Comparison of ENCODE assay signal across 7 cellular contexts in genomic region chr9:22238809-22239684, GRCh38.
DNase-seq lines count a peak whose midpoint lies in the region; ATAC-seq and TF ChIP-seq lines count a peak whose summit lies in the region.

No MANE protein-coding gene starts in this region.

- H2BK120ac ChIP-seq in mesendoderm (ENCODE audit: low read depth, low read length) = peak overlapping the region; percentile 88

- TF ChIP-seq CTCF in GM12865 (IDR thresholded peaks at IDR 0.05; ENCODE audit: insufficient read depth, low read depth, low read length, missing control alignments) (peak; percentile 37), mammary epithelial cell (conservative IDR thresholded peaks at IDR 0.05 in 1 of 2, IDR thresholded peaks at IDR 0.05 in 1 of 2; ENCODE audit: extremely low read depth in 1 of 2, insufficient read depth in 1 of 2, low read depth in 1 of 2, low read length in 2 of 2) (peak; percentile 39 to 60)

- CTCF ChIA-PET in mammary epithelial cell (lab: Charles Lee; ENCODE audit: low non-redundant PET) = interaction anchor here (0.5 to 1.0 kb wide), 7 partner anchors 18 to 986 kb away, joined by 3 to 8 read pairs (median 4); partner anchors contain the start of gene CDKN2B

- no peak overlapping the region for H2AK5ac ChIP-seq in mesendoderm (ENCODE audit: low read length)

- H2BK5ac ChIP-seq in mesendoderm (ENCODE audit: low read length) = no peak overlapping the region

- ATAC-seq in GM21367 (IDR thresholded peaks at IDR 0.05; ENCODE audit: unreplicated experiment) = no peak

- no peak overlapping the region for H3K18ac ChIP-seq in mesendoderm (ENCODE audit: low read length)

- no peaks in the 10 kb centered on the region for H3K79me1 ChIP-seq in mesendoderm (ENCODE audit: low read length)

- no peaks in the 10 kb centered on the region for H4K20me1 ChIP-seq in mammary epithelial cell (ENCODE audit: insufficient read depth, low read length)

- intact Hi-C loops in mammary epithelial cell (cut with micrococcal nuclease) = loop anchor here (1.0 to 10.0 kb wide), 6 partner anchors 120 to 534 kb away; partner anchors contain the start of gene CDKN2B

- WGBS in mammary epithelial cell (ENCODE audit: low coverage, missing lambda C conversion rate) = 20% methylated on average over 8 of the region's 9 CpGs
- no CpG with 5 or more reads among the region's 9 CpGs for WGBS in mesendoderm (ENCODE audit: extremely low coverage, insufficient coverage, low lambda C conversion rate)

- no peak overlapping the region for H3K4ac ChIP-seq in mesendoderm (ENCODE audit: low read depth, low read length)

- peak overlapping the region; percentile 57 for H2AFZ ChIP-seq in mammary epithelial cell (ENCODE audit: low read depth, low read length)

- H3K79me2 ChIP-seq in mammary epithelial cell (ENCODE audit: insufficient read depth, low read length) (no peaks in the 10 kb centered on the region), mesendoderm (ENCODE audit: control insufficient read depth, insufficient read depth, low read length) (no peaks in the 10 kb centered on the region)

- no peak overlapping the region for H4K8ac ChIP-seq in mesendoderm (ENCODE audit: low read depth, low read length)

- H3K4me1 ChIP-seq in mammary epithelial cell (ENCODE audit: insufficient read depth, low read length) = peaks cover 45% of the 10 kb centered on the region
- H3K4me1 ChIP-seq in mesendoderm (ENCODE audit: control insufficient read depth, low read depth, low read length) = peaks cover 2% of the 10 kb centered on the region

- H3K4me3 ChIP-seq in GM12865 (ENCODE audit: low read depth, low read length) = no peak overlapping the region
- H3K4me3 ChIP-seq in mammary epithelial cell (replicated peaks in 1 of 3; ENCODE audit: insufficient read depth in 1 of 3, low read depth in 2 of 3, low read length in 3 of 3) = peak overlapping the region in 2 of 3 experiments; percentile 15 to 34
- H3K4me3 ChIP-seq in mesendoderm (ENCODE audit: low read length) = no peak overlapping the region

- H3K56ac ChIP-seq in mesendoderm (ENCODE audit: low read length) = peak overlapping the region; percentile 51

- dilution Hi-C loops in mammary epithelial cell (cut with HindIII; ENCODE audit: low sequenced_read_pairs) = loop anchor here (25.0 kb wide), 2 partner anchors 202 to 427 kb away; partner anchors contain the start of gene MTAP

- H3K9ac ChIP-seq in mammary epithelial cell (ENCODE audit: insufficient read depth, low read length) (peak overlapping the region; percentile 77), mesendoderm (ENCODE audit: low read length) (no peak overlapping the region)

- H3K27me3 ChIP-seq in mammary epithelial cell (ENCODE audit: insufficient read depth, low read length) (no peaks in the 10 kb centered on the region), mesendoderm (ENCODE audit: insufficient read depth, low read length, poor library complexity) (no peaks in the 10 kb centered on the region)

- H3K36me3 ChIP-seq in mammary epithelial cell (ENCODE audit: insufficient read depth, low read length) (no peaks in the 10 kb centered on the region), mesendoderm (ENCODE audit: control insufficient read depth, insufficient read depth, low read length) (no peaks in the 10 kb centered on the region)

- H3K23ac ChIP-seq in mesendoderm (ENCODE audit: low read length) = no peak overlapping the region

- peak; percentile 37 for DNase-seq in GM12865 (ENCODE audit: low read depth)
- peak; percentile 17 for DNase-seq in NCI-H2227 (lab: John Stamatoyannopoulos, UW; ENCODE audit: unreplicated experiment)
- peak; percentile 71 for DNase-seq in mammary epithelial cell
- peak; percentile 84 for DNase-seq in mesendoderm
- DNase-seq in activated effector memory CD4-positive, alpha-beta T cell treated with Interleukin-2 at 50 U/mL for 16 hours = no peak
- no peak for DNase-seq in activated gamma-delta T cell treated with Interleukin-2 at 50 U/mL for 16 hours

- no peak overlapping the region for H4K5ac ChIP-seq in mesendoderm (ENCODE audit: low read length)

- in situ Hi-C loops in mammary epithelial cell (cut with MboI; ENCODE audit: low sequenced_read_pairs in 2 of 2) = loop anchor here (5.0 to 10.0 kb wide), 4 partner anchors 124 to 427 kb away; partner anchors contain the start of genes CDKN2A (in 1 of the 2) and CDKN2B-AS1 (in 1 of the 2)

- TSS peak; percentile 99 for BruUV-seq in mammary epithelial cell (replicated peaks; lab: Mats Ljungman, UMichigan)

- H2BK15ac ChIP-seq in mesendoderm (replicated peaks; ENCODE audit: low read depth) = no peak overlapping the region

- H3K4me2 ChIP-seq in mammary epithelial cell (ENCODE audit: insufficient read depth, low read depth, low read length) = peak overlapping the region; percentile 69
- H3K4me2 ChIP-seq in mesendoderm (ENCODE audit: low read length) = no peak overlapping the region

- H3K9me3 ChIP-seq in mammary epithelial cell (replicated peaks; ENCODE audit: insufficient read depth, low read length) = no peaks in the 10 kb centered on the region

- H3K27ac ChIP-seq in mammary epithelial cell (ENCODE audit: insufficient read depth, low read depth, low read length) (peak overlapping the region; percentile 87), mesendoderm (ENCODE audit: low read depth, low read length) (peak overlapping the region; percentile 48)

Comparison
In these comparisons a context has a peak if more than half of its experiments do, and no peak if none do; other contexts are left out.
1. DNase-seq: peak in GM12865 (single experiment), NCI-H2227 (single experiment), mammary epithelial cell (single experiment) and mesendoderm (single experiment); none in activated effector memory CD4-positive, alpha-beta T cell treated with Interleukin-2 at 50 U/mL for 16 hours (single experiment) and activated gamma-delta T cell treated with Interleukin-2 at 50 U/mL for 16 hours (single experiment).
2. H3K4me3 ChIP-seq: peak in mammary epithelial cell (2 of 3); none in GM12865 (single experiment) and mesendoderm (single experiment).